ENCODE assay signal across 16 cellular contexts in the genomic region with DNA sequence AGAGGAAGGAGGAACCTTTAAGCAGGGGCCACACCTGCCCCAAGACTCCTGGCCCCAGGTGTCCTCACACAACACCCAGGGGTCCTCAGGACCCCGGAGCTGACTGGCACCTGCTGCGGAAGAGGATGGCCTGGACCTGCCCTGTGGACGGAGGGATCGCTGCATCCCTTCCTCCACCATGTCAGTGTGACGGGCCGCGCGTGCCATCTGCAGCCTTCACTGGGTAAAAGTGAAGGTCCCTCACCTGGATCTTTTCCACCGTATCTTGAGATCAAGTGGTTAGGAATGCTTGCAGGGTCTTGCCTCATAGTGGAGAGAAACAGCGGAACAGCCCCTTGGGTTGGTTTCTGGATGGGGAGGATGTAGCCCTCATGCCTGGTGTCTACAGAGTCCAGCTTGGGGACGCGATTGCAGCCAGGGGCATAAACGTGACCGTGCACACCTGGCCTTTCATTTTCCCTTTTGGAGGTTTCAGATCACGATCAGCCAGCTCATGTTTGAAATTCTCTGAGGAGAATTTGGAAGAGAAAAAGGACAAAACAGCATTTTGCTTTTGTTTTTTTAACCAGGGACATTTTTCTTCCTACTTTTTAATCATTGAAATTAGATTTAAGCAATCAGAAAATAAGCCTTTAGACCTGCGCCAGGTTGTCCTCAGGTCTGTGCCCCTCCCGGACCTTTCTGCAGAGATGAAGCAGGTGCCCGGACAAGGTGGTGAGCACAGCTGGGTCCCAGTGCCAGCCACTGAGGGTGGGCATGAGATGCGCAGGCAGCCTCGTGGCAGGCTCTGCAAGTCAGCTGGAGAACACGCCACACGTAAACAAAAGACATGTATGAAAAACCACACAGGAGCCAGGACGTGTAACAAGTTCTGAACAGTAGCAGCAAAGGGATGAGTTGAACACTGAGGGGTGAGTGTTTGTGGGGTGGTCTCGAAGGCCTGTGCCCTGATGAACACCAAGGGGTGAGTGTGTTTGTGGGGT.
"Had no signal": no experiment of that assay in that cellular context is flagged by ENCODE, and none has a peak within 500 bp of the region (broad histone marks: within the 10 kb centered on the region; RNA-seq: fewer than 3 reads in every experiment).

No MANE protein-coding gene starts in this region.

- H3K4me2 ChIP-seq: SK-N-SH had no signal

- H3K36me3 ChIP-seq: cardiac muscle cell, colonic mucosa, esophagus muscularis mucosa, pancreas had no signal

- H3K36me3 Mint-ChIP-seq: T-cell had no signal

- H3K27ac ChIP-seq: cardiac muscle cell, colonic mucosa, esophagus muscularis mucosa had no signal

- H3K9me3 ChIP-seq: colonic mucosa, pancreas, SK-N-SH had no signal

- H3K4me1 Mint-ChIP-seq: activated T-helper 17 cell treated with anti-CD3 and anti-CD28 coated beads, Interleukin-2, amount 50 U/mL, for 72 hours had no signal

- H3K4me3 Mint-ChIP-seq: activated T-helper 17 cell treated with anti-CD3 and anti-CD28 coated beads, Interleukin-2, amount 50 U/mL, for 72 hours; stimulated activated naive CD8-positive, alpha-beta T cell treated with anti-CD3 and anti-CD28 coated beads, Interleukin-15, Interleukin-2, amounts not matched to agents 100 ng/mL and 50 ng/mL, for 24 hours; T-cell had no signal

- H3K27me3 ChIP-seq: cardiac muscle cell, pancreas had no signal

- H3K9me3 Mint-ChIP-seq: activated T-helper 17 cell treated with anti-CD3 and anti-CD28 coated beads, Interleukin-2, amount 50 U/mL, for 72 hours had no signal

- H3K4me3 ChIP-seq: cardiac muscle cell, colonic mucosa, esophagus muscularis mucosa, pancreas had no signal

- ATAC-seq: activated naive CD4-positive, alpha-beta T cell treated with anti-CD3 and anti-CD28 coated beads, Interleukin-2, amount 50 U/mL, for 72 hours; activated T-helper 17 cell treated with anti-CD3 and anti-CD28 coated beads, Interleukin-2, amount 50 U/mL, for 72 hours; pancreas; T-cell had no signal

- H3K27ac Mint-ChIP-seq: activated naive CD4-positive, alpha-beta T cell treated with anti-CD3 and anti-CD28 coated beads, Interleukin-2, amount 50 U/mL, for 72 hours; activated T-helper 17 cell treated with anti-CD3 and anti-CD28 coated beads, Interleukin-2, amount 50 U/mL, for 72 hours; stimulated activated naive CD8-positive, alpha-beta T cell treated with anti-CD3 and anti-CD28 coated beads, Interleukin-15, Interleukin-2, amounts not matched to agents 100 ng/mL and 50 ng/mL, for 24 hours; T-cell had no signal

- H3K9ac ChIP-seq: SK-N-SH had no signal

- DNase-seq: activated CD4-positive, alpha-beta T cell treated with anti-CD3 and anti-CD28 coated beads, Interleukin-2, amount 50 U/mL, for 4 hours; activated CD4-positive, CD25-positive, alpha-beta regulatory T cell treated with anti-CD3 and anti-CD28 coated beads, Interleukin-2, amount 50 U/mL, for 72 hours; colonic mucosa; hippocampal formation; kidney glomerular epithelial cell; SK-N-SH; stimulated activated CD4-positive, alpha-beta T cell treated with anti-CD3 and anti-CD28 coated beads, Interleukin-15, amount 100 ng/mL, for 24 hours; stimulated activated CD4-positive, alpha-beta T cell treated with anti-CD3 and anti-CD28 coated beads, Interleukin-4, amount 100 ng/mL, for 24 hours; T-cell; T-helper 9 cell had no signal
